Comparison of ENCODE assay signal across 30 cellular contexts in the genomic region with DNA sequence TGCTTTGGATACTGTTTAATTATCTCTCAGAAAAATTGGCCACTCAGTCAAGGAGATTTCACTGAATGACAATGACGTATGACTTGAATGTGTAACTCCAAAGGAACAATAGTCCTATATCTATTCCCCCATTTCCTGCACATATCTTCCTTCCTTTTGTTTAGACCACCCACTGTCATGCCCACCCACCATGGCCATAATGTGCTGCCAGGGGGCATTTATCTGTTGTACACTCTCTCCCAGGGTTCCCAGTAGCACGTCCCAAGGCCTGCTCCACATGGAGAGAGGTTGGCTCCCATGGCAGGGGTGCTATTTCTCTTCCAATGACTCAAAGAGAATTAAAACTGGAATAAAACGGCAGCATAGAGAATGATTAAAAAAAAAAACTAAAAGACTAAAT.
"Had no signal": no experiment of that assay in that cellular context is flagged by ENCODE, and none has a peak within 500 bp of the region (broad histone marks: within the 10 kb centered on the region; RNA-seq: fewer than 3 reads in every experiment).

No MANE protein-coding gene starts in this region.

- H3K4me1 Mint-ChIP-seq: activated B cell treated with CpG ODN at 0.5 μM for 24 hours had no signal

- H3K27me3 Mint-ChIP-seq: activated naive CD8-positive, alpha-beta T cell treated with anti-CD3 and anti-CD28 coated beads, Interleukin-2, amount 50 U/mL, for 24 hours; activated T-helper 17 cell treated with anti-CD3 and anti-CD28 coated beads, Interleukin-2, amount 50 U/mL, for 72 hours; T-helper 17 cell had no signal

- H3K9me3 Mint-ChIP-seq: activated B cell treated with CpG ODN at 0.5 μM for 24 hours; activated CD8-positive, alpha-beta T cell treated with anti-CD3 and anti-CD28 coated beads for 36 hours; activated naive CD4-positive, alpha-beta T cell treated with anti-CD3 and anti-CD28 coated beads for 36 hours; activated naive CD4-positive, alpha-beta T cell treated with anti-CD3 and anti-CD28 coated beads, Interleukin-2, amount 50 U/mL, for 24 hours; activated naive CD8-positive, alpha-beta T cell treated with anti-CD3 and anti-CD28 coated beads for 36 hours; activated naive CD8-positive, alpha-beta T cell treated with anti-CD3 and anti-CD28 coated beads, Interleukin-2, amount 50 U/mL, for 24 hours; activated T-cell treated with anti-CD3 and anti-CD28 coated beads, Interleukin-2, amount 50 U/mL, for 4 hours; activated T-helper 17 cell treated with anti-CD3 and anti-CD28 coated beads, Interleukin-2, amount 50 U/mL, for 72 hours; T-helper 2 cell treated with Interferon-gamma antibody and Interleukin-4, amounts not matched to agents 5 μg/mL and 100 μg/mL, for 36 hours had no signal

- H3K4me3 ChIP-seq: adrenal gland, body of pancreas had no signal

- FAIRE-seq: colon, endometrium, frontal cortex had no signal

- H3K27me3 ChIP-seq: adrenal gland, body of pancreas had no signal

- H3K4me3 Mint-ChIP-seq: activated B cell treated with CpG ODN at 0.5 μM for 24 hours; activated CD8-positive, alpha-beta T cell treated with anti-CD3 and anti-CD28 coated beads for 36 hours; activated naive CD4-positive, alpha-beta T cell treated with anti-CD3 and anti-CD28 coated beads for 36 hours; activated naive CD4-positive, alpha-beta T cell treated with anti-CD3 and anti-CD28 coated beads, Interleukin-2, amount 50 U/mL, for 24 hours; activated naive CD8-positive, alpha-beta T cell treated with anti-CD3 and anti-CD28 coated beads for 36 hours; activated naive CD8-positive, alpha-beta T cell treated with anti-CD3 and anti-CD28 coated beads, Interleukin-2, amount 50 U/mL, for 24 hours; activated T-cell treated with anti-CD3 and anti-CD28 coated beads, Interleukin-2, amount 50 U/mL, for 4 hours; activated T-helper 17 cell treated with anti-CD3 and anti-CD28 coated beads, Interleukin-2, amount 50 U/mL, for 72 hours; T-helper 17 cell; T-helper 2 cell treated with Interferon-gamma antibody and Interleukin-4, amounts not matched to agents 5 μg/mL and 100 μg/mL, for 36 hours had no signal

- H3K27ac ChIP-seq: adrenal gland, body of pancreas, WERI-Rb-1 had no signal

- H3K9me3 ChIP-seq: adrenal gland, body of pancreas had no signal

- DNase-seq: activated B cell treated with CpG ODN at 0.5 μM for 24 hours; activated CD4-positive, alpha-beta T cell treated with anti-CD3 and anti-CD28 coated beads for 48 hours; activated CD4-positive, alpha-beta T cell treated with anti-CD3 and anti-CD28 coated beads, Interleukin-2, amount 50 U/mL, for 1 hour; activated CD4-positive, alpha-beta T cell treated with anti-CD3 and anti-CD28 coated beads, Interleukin-2, amount 50 U/mL, for 48 hours; activated CD8-positive, alpha-beta memory T cell treated with anti-CD3 and anti-CD28 coated beads for 24 hours; activated CD8-positive, alpha-beta T cell treated with anti-CD3 and anti-CD28 coated beads for 36 hours; activated effector memory CD4-positive, alpha-beta T cell treated with Interleukin-2 at 50 U/mL for 16 hours; activated naive CD4-positive, alpha-beta T cell treated with anti-CD3 and anti-CD28 coated beads for 36 hours; activated naive CD8-positive, alpha-beta T cell treated with anti-CD3 and anti-CD28 coated beads for 36 hours; activated naive CD8-positive, alpha-beta T cell treated with anti-CD3 and anti-CD28 coated beads, Interleukin-2, amount 50 U/mL, for 24 hours; activated T-cell treated with anti-CD3 and anti-CD28 coated beads, Interleukin-2, amount 50 U/mL, for 4 hours; adrenal gland; amygdala; aorta; body of pancreas; caudate nucleus; effector CD8-positive, alpha-beta T cell; foreskin fibroblast; T-helper 1 cell; T-helper 17 cell; T1000; WERI-Rb-1 had no signal

- H3K36me3 Mint-ChIP-seq: activated naive CD4-positive, alpha-beta T cell treated with anti-CD3 and anti-CD28 coated beads, Interleukin-2, amount 50 U/mL, for 24 hours; activated naive CD8-positive, alpha-beta T cell treated with anti-CD3 and anti-CD28 coated beads for 36 hours had no signal

- H3K27ac Mint-ChIP-seq: activated B cell treated with CpG ODN at 0.5 μM for 24 hours; activated CD8-positive, alpha-beta T cell treated with anti-CD3 and anti-CD28 coated beads for 36 hours; activated naive CD4-positive, alpha-beta T cell treated with anti-CD3 and anti-CD28 coated beads for 36 hours; activated naive CD4-positive, alpha-beta T cell treated with anti-CD3 and anti-CD28 coated beads, Interleukin-2, amount 50 U/mL, for 24 hours; activated naive CD8-positive, alpha-beta T cell treated with anti-CD3 and anti-CD28 coated beads for 36 hours; activated naive CD8-positive, alpha-beta T cell treated with anti-CD3 and anti-CD28 coated beads, Interleukin-2, amount 50 U/mL, for 24 hours; activated T-helper 17 cell treated with anti-CD3 and anti-CD28 coated beads, Interleukin-2, amount 50 U/mL, for 72 hours; T-helper 17 cell; T-helper 2 cell treated with Interferon-gamma antibody and Interleukin-4, amounts not matched to agents 5 μg/mL and 100 μg/mL, for 36 hours had no signal

- ATAC-seq: activated CD4-positive, CD25-positive, alpha-beta regulatory T cell treated with anti-CD3 and anti-CD28 coated beads, Interleukin-2, amount 50 U/mL, for 24 hours; activated CD8-positive, alpha-beta T cell treated with anti-CD3 and anti-CD28 coated beads for 36 hours; activated naive CD8-positive, alpha-beta T cell treated with anti-CD3 and anti-CD28 coated beads, Interleukin-2, amount 50 U/mL, for 24 hours; activated T-cell treated with anti-CD3 and anti-CD28 coated beads, Interleukin-2, amount 50 U/mL, for 4 hours; activated T-helper 17 cell treated with anti-CD3 and anti-CD28 coated beads, Interleukin-2, amount 50 U/mL, for 72 hours; body of pancreas; esophagus mucosa; T-helper 17 cell had no signal

- H3K36me3 ChIP-seq: adrenal gland, WERI-Rb-1 had no signal

- H3K4me1 ChIP-seq: adrenal gland had no signal
